Comparison of ENCODE assay signal across 9 cellular contexts in genomic region chr6:10951675-10952282, GRCh38.
A peak's percentile ranks its signal among the peaks of the same experiment; 100 is the strongest.
DNase-seq lines count a peak whose midpoint lies in the region; ATAC-seq and TF ChIP-seq lines count a peak whose summit lies in the region.
"Had no signal": no experiment of that assay in that cellular context is flagged by ENCODE, and none has a peak within 500 bp of the region (broad histone marks: within the 10 kb centered on the region; RNA-seq: fewer than 3 reads in every experiment).

No MANE protein-coding gene starts in this region.

- H2BK5ac ChIP-seq in neuronal stem cell (ENCODE audit: low read length), result no peak overlapping the region

- H3K23ac ChIP-seq in neuronal stem cell (ENCODE audit: low read depth, low read length, poor library complexity), result no peak overlapping the region

- H3K9ac ChIP-seq in endodermal cell (ENCODE audit: extremely low read depth, low read length, poor library complexity, severe bottlenecking) (no peak overlapping the region), neuronal stem cell (ENCODE audit: low read depth, low read length, poor library complexity) (no peak overlapping the region)

- no peak overlapping the region for H3K14ac ChIP-seq in neuronal stem cell (ENCODE audit: low read length)

- no peak overlapping the region for H2AFZ ChIP-seq in neuronal stem cell (ENCODE audit: low read length)

- no peak overlapping the region for H2BK120ac ChIP-seq in neuronal stem cell (ENCODE audit: low read depth, low read length)

- no peaks in the 10 kb centered on the region for H3K4me1 ChIP-seq in endodermal cell (ENCODE audit: control insufficient read depth, insufficient read depth, low read length)
- H3K4me1 ChIP-seq in neuronal stem cell (ENCODE audit: control insufficient read depth in 2 of 2, insufficient read depth in 1 of 2, low read depth in 1 of 2, low read length in 2 of 2), result peaks cover 0 to 4% of the 10 kb centered on the region in 2 donors
- no peaks in the 10 kb centered on the region for H3K4me1 ChIP-seq in ascending aorta

- intact Hi-C loops in posterior vena cava (cut with DNase I) (no loop called here), ascending aorta (cut with DNase I) (loop anchor here (5.0 to 10.0 kb wide), 3 partner anchors 116 to 626 kb away; no protein-coding TSS in a partner anchor)

- peaks cover 29% of the 10 kb centered on the region for H3K27me3 Mint-ChIP-seq in endodermal cell (ENCODE audit: insufficient read depth)

- no peaks in the 10 kb centered on the region for H3K79me1 ChIP-seq in neuronal stem cell (ENCODE audit: low read depth, low read length)

- ATAC-seq in GM18868 (IDR thresholded peaks at IDR 0.05; ENCODE audit: unreplicated experiment) (peak; percentile 57), HG03439 (IDR thresholded peaks at IDR 0.05; ENCODE audit: unreplicated experiment) (no peak)

- H3K27me3 ChIP-seq in endodermal cell (ENCODE audit: control insufficient read depth, insufficient read depth, low read length, poor library complexity, severe bottlenecking) (no peaks in the 10 kb centered on the region), neuronal stem cell (ENCODE audit: control insufficient read depth in 3 of 3, insufficient read depth in 3 of 3, low read depth in 1 of 3, low read length in 3 of 3) (no peaks in the 10 kb centered on the region), ascending aorta (no peaks in the 10 kb centered on the region)

- H2AK5ac ChIP-seq in neuronal stem cell (ENCODE audit: low read depth, low read length), result no peak overlapping the region

- no peak overlapping the region for H3K4ac ChIP-seq in neuronal stem cell (ENCODE audit: low read length)

- no peak overlapping the region for H2BK15ac ChIP-seq in neuronal stem cell (ENCODE audit: low read length)

- H3K9me3 ChIP-seq in endodermal cell (ENCODE audit: control insufficient read depth, low read length), result peaks cover 8% of the 10 kb centered on the region
- H3K9me3 ChIP-seq in neuronal stem cell (replicated peaks in 1 of 2; ENCODE audit: control insufficient read depth in 2 of 2, insufficient read depth in 1 of 2, low read depth in 1 of 2, low read length in 2 of 2), result peaks cover 0 to 9% of the 10 kb centered on the region in 2 donors
- peaks cover 0 to 6% of the 10 kb centered on the region in 2 donors for H3K9me3 ChIP-seq in ascending aorta

- H2BK12ac ChIP-seq in neuronal stem cell (ENCODE audit: low read length), result no peak overlapping the region

- TF ChIP-seq CTCF in 22Rv1 (IDR thresholded peaks at IDR 0.05) (peak; percentile 43), endodermal cell (conservative IDR thresholded peaks at IDR 0.05) (peak; percentile 76), ascending aorta (IDR thresholded peaks at IDR 0.05) (peak in 1 of 3 experiments; percentile 25)

- DNase-seq in NCI-H748 treated with DMSO at 0.1 percent for 48 hours (lab: John Stamatoyannopoulos, UW) (peak; percentile 28), endodermal cell (no peak), neuronal stem cell (ENCODE audit: low spot score) (peak; percentile 26), posterior vena cava (ENCODE audit: low spot score) (no peak), ascending aorta (ENCODE audit: low spot score in 2 of 2) (no peak)
- DNase-seq: activated naive CD8-positive, alpha-beta T cell treated with anti-CD3 and anti-CD28 coated beads, Interleukin-2, amount 10 ng/mL, durations not matched to agents 7 days and 5 days had no signal

- H3K4me1 Mint-ChIP-seq in endodermal cell, result no peaks in the 10 kb centered on the region
- H3K4me1 Mint-ChIP-seq: activated naive CD8-positive, alpha-beta T cell treated with anti-CD3 and anti-CD28 coated beads, Interleukin-2, amount 10 ng/mL, durations not matched to agents 7 days and 5 days had no signal

- no peak overlapping the region for H3K18ac ChIP-seq in neuronal stem cell (ENCODE audit: low read length)

- no peaks in the 10 kb centered on the region for H3K36me3 Mint-ChIP-seq in endodermal cell (ENCODE audit: low read depth)
- H3K36me3 Mint-ChIP-seq: activated naive CD8-positive, alpha-beta T cell treated with anti-CD3 and anti-CD28 coated beads, Interleukin-2, amount 10 ng/mL, durations not matched to agents 7 days and 5 days had no signal

- no peaks in the 10 kb centered on the region for H3K9me3 Mint-ChIP-seq in endodermal cell
- H3K9me3 Mint-ChIP-seq: activated naive CD8-positive, alpha-beta T cell treated with anti-CD3 and anti-CD28 coated beads, Interleukin-2, amount 10 ng/mL, durations not matched to agents 7 days and 5 days had no signal

- H3K27ac ChIP-seq in 22Rv1, result no peak overlapping the region
- H3K27ac ChIP-seq in endodermal cell (ENCODE audit: low read depth, low read length), result no peak overlapping the region
- H3K27ac ChIP-seq in neuronal stem cell (replicated peaks; ENCODE audit: low read length), result no peak overlapping the region
- H3K27ac ChIP-seq in ascending aorta, result no peak overlapping the region

- no peak overlapping the region for H4K8ac ChIP-seq in neuronal stem cell (ENCODE audit: low read depth, low read length)

- H3K27ac Mint-ChIP-seq in endodermal cell, result no peak overlapping the region
- H3K27ac Mint-ChIP-seq: activated naive CD8-positive, alpha-beta T cell treated with anti-CD3 and anti-CD28 coated beads, Interleukin-2, amount 10 ng/mL, durations not matched to agents 7 days and 5 days had no signal

- H4K91ac ChIP-seq in neuronal stem cell (ENCODE audit: low read depth, low read length, poor library complexity), result no peak overlapping the region

- no peak overlapping the region for H3K4me2 ChIP-seq in neuronal stem cell (ENCODE audit: insufficient read depth, low read length, poor library complexity, severe bottlenecking)

- WGBS in endodermal cell (ENCODE audit: insufficient coverage in 1 of 2, insufficient read length in 1 of 2), 2 experiments, result 63 to 72% methylated on average over 4 to 6 of the region's 6 CpGs
- no CpG with 5 or more reads among the region's 6 CpGs for WGBS in neuronal stem cell (ENCODE audit: extremely low coverage in 2 of 2, insufficient read length in 2 of 2, insufficient replicate concordance in 1 of 2), 2 donors

- H3K36me3 ChIP-seq in endodermal cell (ENCODE audit: control insufficient read depth, insufficient read depth, low read length) (no peaks in the 10 kb centered on the region), neuronal stem cell (replicated peaks in 1 of 2; ENCODE audit: control insufficient read depth in 2 of 2, insufficient read depth in 2 of 2, low read length in 2 of 2) (no peaks in the 10 kb centered on the region), ascending aorta (no peaks in the 10 kb centered on the region)

- H3K4me3 Mint-ChIP-seq in endodermal cell, result no peak overlapping the region
- H3K4me3 Mint-ChIP-seq: activated naive CD8-positive, alpha-beta T cell treated with anti-CD3 and anti-CD28 coated beads, Interleukin-2, amount 10 ng/mL, durations not matched to agents 7 days and 5 days had no signal

- H3K4me3 ChIP-seq in endodermal cell (ENCODE audit: low read length), result no peak overlapping the region
- no peak overlapping the region for H3K4me3 ChIP-seq in neuronal stem cell (ENCODE audit: low read length in 2 of 2)
- H3K4me3 ChIP-seq in ascending aorta, result no peak overlapping the region

Comparison
In these comparisons a context has a peak if more than half of its experiments do, and no peak if none do; other contexts are left out.
1. DNase-seq: peak in NCI-H748 treated with DMSO at 0.1 percent for 48 hours (single experiment) and neuronal stem cell (single experiment); none in endodermal cell (single experiment), posterior vena cava (single experiment) and ascending aorta (0 of 2).